14 cellular contexts compared by ENCODE assay signal in genomic region chr20:50585214-50585613, GRCh38.
DNase-seq lines count a peak whose midpoint lies in the region; ATAC-seq and TF ChIP-seq lines count a peak whose summit lies in the region.
"Had no signal": no experiment of that assay in that cellular context is flagged by ENCODE, and none has a peak within 500 bp of the region (broad histone marks: within the 10 kb centered on the region; RNA-seq: fewer than 3 reads in every experiment).

No MANE protein-coding gene starts in this region.

- no peak overlapping the region for H3K4me3 Mint-ChIP-seq in activated CD4-positive, alpha-beta T cell treated with anti-CD3 and anti-CD28 coated beads for 36 hours
- no peak overlapping the region for H3K4me3 Mint-ChIP-seq in stimulated activated effector memory CD8-positive, alpha-beta T cell treated with anti-CD3 and anti-CD28 coated beads, Interleukin-12 subunit alpha, Interleukin-12 subunit beta, amount 100 ng/mL, for 72 hours
- H3K4me3 Mint-ChIP-seq in mesothelial cell of epicardium = no peak overlapping the region
- H3K4me3 Mint-ChIP-seq: B cell had no signal

- H3K27ac Mint-ChIP-seq in activated CD4-positive, alpha-beta T cell treated with anti-CD3 and anti-CD28 coated beads for 36 hours = peak overlapping the region; percentile 43
- peak overlapping the region; percentile 64 for H3K27ac Mint-ChIP-seq in stimulated activated effector memory CD8-positive, alpha-beta T cell treated with anti-CD3 and anti-CD28 coated beads, Interleukin-12 subunit alpha, Interleukin-12 subunit beta, amount 100 ng/mL, for 72 hours
- no peak overlapping the region for H3K27ac Mint-ChIP-seq in mesothelial cell of epicardium

- peaks cover 3% of the 10 kb centered on the region for H3K4me1 Mint-ChIP-seq in activated CD4-positive, alpha-beta T cell treated with anti-CD3 and anti-CD28 coated beads for 36 hours
- peaks cover 14% of the 10 kb centered on the region for H3K4me1 Mint-ChIP-seq in stimulated activated effector memory CD8-positive, alpha-beta T cell treated with anti-CD3 and anti-CD28 coated beads, Interleukin-12 subunit alpha, Interleukin-12 subunit beta, amount 100 ng/mL, for 72 hours
- no peaks in the 10 kb centered on the region for H3K4me1 Mint-ChIP-seq in mesothelial cell of epicardium

- peaks cover 40% of the 10 kb centered on the region for H3K36me3 Mint-ChIP-seq in activated CD4-positive, alpha-beta T cell treated with anti-CD3 and anti-CD28 coated beads for 36 hours (ENCODE audit: low read depth)
- peaks cover 100% of the 10 kb centered on the region for H3K36me3 Mint-ChIP-seq in stimulated activated effector memory CD8-positive, alpha-beta T cell treated with anti-CD3 and anti-CD28 coated beads, Interleukin-12 subunit alpha, Interleukin-12 subunit beta, amount 100 ng/mL, for 72 hours
- H3K36me3 Mint-ChIP-seq in mesothelial cell of epicardium = peaks cover 16% of the 10 kb centered on the region

- no peaks in the 10 kb centered on the region for H3K27me3 ChIP-seq in lower lobe of right lung (ENCODE audit: low read depth)

- H3K9me3 Mint-ChIP-seq in activated CD4-positive, alpha-beta T cell treated with anti-CD3 and anti-CD28 coated beads for 36 hours (ENCODE audit: low read depth) = no peaks in the 10 kb centered on the region
- H3K9me3 Mint-ChIP-seq in stimulated activated effector memory CD8-positive, alpha-beta T cell treated with anti-CD3 and anti-CD28 coated beads, Interleukin-12 subunit alpha, Interleukin-12 subunit beta, amount 100 ng/mL, for 72 hours = no peaks in the 10 kb centered on the region
- no peaks in the 10 kb centered on the region for H3K9me3 Mint-ChIP-seq in mesothelial cell of epicardium

- H3K4me3 ChIP-seq in lower lobe of right lung = no peak overlapping the region

- no peak for DNase-seq in activated CD4-positive, alpha-beta T cell treated with anti-CD3 and anti-CD28 coated beads for 36 hours
- DNase-seq in activated CD4-positive, alpha-beta T cell treated with anti-CD3 and anti-CD28 coated beads for 48 hours = no peak
- DNase-seq in RWPE1 (ENCODE audit: low spot score) (no peak), lower lobe of right lung (peak; percentile 14), 8988T (no peak), mesothelial cell of epicardium (ENCODE audit: low spot score in 2 of 2, unreplicated experiment in 2 of 2) (no peak), omental fat pad (ENCODE audit: low spot score) (no peak)
- no peak for DNase-seq in stimulated activated effector memory CD8-positive, alpha-beta T cell treated with anti-CD3 and anti-CD28 coated beads, Interleukin-12 subunit alpha, Interleukin-12 subunit beta, amount 100 ng/mL, for 72 hours (ENCODE audit: low spot score in 2 of 2)
- DNase-seq: MM.1S, NCI-H2081, NCI-H524 treated with DMSO at 0.1 percent for 48 hours, PC-3, RPMI8226 had no signal

- no peaks in the 10 kb centered on the region for H3K9me3 ChIP-seq in lower lobe of right lung

- intact Hi-C loops in activated CD4-positive, alpha-beta T cell treated with anti-CD3 and anti-CD28 coated beads for 36 hours (cut with DNase I, micrococcal nuclease) = no loop called here
- intact Hi-C loops in lower lobe of right lung (cut with DNase I) = no loop called here

- H3K27me3 Mint-ChIP-seq in activated CD4-positive, alpha-beta T cell treated with anti-CD3 and anti-CD28 coated beads for 36 hours = no peaks in the 10 kb centered on the region
- H3K27me3 Mint-ChIP-seq in mesothelial cell of epicardium (ENCODE audit: low read depth) = no peaks in the 10 kb centered on the region
- H3K27me3 Mint-ChIP-seq: B cell had no signal

- CTCF ChIA-PET in activated CD4-positive, alpha-beta T cell treated with anti-CD3 and anti-CD28 coated beads for 36 hours (lab: Charles Lee) = interaction anchor here (0.6 to 1.3 kb wide), 7 partner anchors 10 to 514 kb away, joined by 3 to 4 read pairs (median 3); no protein-coding TSS in a partner anchor
- CTCF ChIA-PET in RWPE1 (lab: Yijun Ruan, JAX) = interaction anchor here (0.6 to 2.3 kb wide), 3 partner anchors 9 to 467 kb away, joined by 3 to 13 read pairs (median 11); no protein-coding TSS in a partner anchor

- POLR2A ChIA-PET in activated CD4-positive, alpha-beta T cell treated with anti-CD3 and anti-CD28 coated beads for 36 hours (lab: Charles Lee) = no interaction called here
- POLR2A ChIA-PET in RWPE1 (lab: Yijun Ruan, JAX; ENCODE audit: low non-redundant PET) = no interaction called here

- ATAC-seq in activated CD4-positive, alpha-beta T cell treated with anti-CD3 and anti-CD28 coated beads for 36 hours = no peak
- no peak for ATAC-seq in lower lobe of right lung
- ATAC-seq in stimulated activated effector memory CD8-positive, alpha-beta T cell treated with anti-CD3 and anti-CD28 coated beads, Interleukin-12 subunit alpha, Interleukin-12 subunit beta, amount 100 ng/mL, for 72 hours = no peak
- no peak for ATAC-seq in omental fat pad (ENCODE audit: low FRiP score)
- ATAC-seq: PC-3 had no signal

- no peaks in the 10 kb centered on the region for H3K4me1 ChIP-seq in lower lobe of right lung

- H3K27ac ChIP-seq in RWPE1 (peak overlapping the region; percentile 97), lower lobe of right lung (no peak overlapping the region)

- H3K36me3 ChIP-seq in lower lobe of right lung = peaks cover 92% of the 10 kb centered on the region

- TF ChIP-seq CTCF in RWPE1 (conservative IDR thresholded peaks at IDR 0.05; ENCODE audit: low read depth) = no peak
- no peak for TF ChIP-seq CTCF in lower lobe of right lung (IDR thresholded peaks at IDR 0.05)
- no peak for TF ChIP-seq CTCF in mesothelial cell of epicardium (IDR thresholded peaks at IDR 0.05; ENCODE audit: unreplicated experiment)
- no peak for TF ChIP-seq CTCF in omental fat pad (IDR thresholded peaks at IDR 0.05)
